Comparison of ENCODE assay signal across 8 cellular contexts in the genomic region with DNA sequence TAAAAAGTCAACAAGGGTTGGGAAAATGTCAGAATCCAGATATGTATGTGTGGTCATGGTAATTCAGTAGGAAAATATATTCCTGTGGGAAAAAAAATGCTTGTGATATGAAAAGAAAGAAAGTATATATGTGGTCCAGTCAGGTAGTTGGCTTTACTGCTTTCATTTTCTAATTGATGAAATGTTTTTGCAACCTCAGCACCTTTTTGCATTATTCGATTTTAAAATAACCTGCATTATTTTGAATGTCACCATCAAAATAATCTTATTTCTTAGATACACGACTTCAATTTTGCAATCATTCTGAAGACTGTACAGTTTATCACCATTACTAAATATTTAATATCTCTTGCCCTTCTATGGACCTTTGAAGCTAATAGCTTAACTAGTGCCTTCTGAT.
"Had no signal": no experiment of that assay in that cellular context is flagged by ENCODE, and none has a peak within 500 bp of the region (broad histone marks: within the 10 kb centered on the region; RNA-seq: fewer than 3 reads in every experiment).

No MANE protein-coding gene starts in this region.

- H3K27ac ChIP-seq: KMS-11 had no signal

- H3K4me2 ChIP-seq: GM23338, KMS-11 had no signal

- H2AFZ ChIP-seq: GM23338 had no signal

- H3K4me1 Mint-ChIP-seq: GM23338 had no signal

- H3K9ac ChIP-seq: KMS-11 had no signal

- H3K27ac Mint-ChIP-seq: GM23338, HFFc6 had no signal

- H3K4me3 Mint-ChIP-seq: GM23338, HFFc6 had no signal

- H3K9me3 Mint-ChIP-seq: GM23338, HFFc6 had no signal

- H3K4me1 ChIP-seq: HAP-1 had no signal

- H3K4me3 ChIP-seq: GM23338, HAP-1 had no signal

- H3K36me3 ChIP-seq: HAP-1 had no signal

- ATAC-seq: GM23338, HCT116 had no signal

- DNase-seq: H7, HFFc6, KBM-7 had no signal

- FAIRE-seq: HTR-8/SVneo had no signal
